17 cellular contexts compared by ENCODE assay signal in genomic region chr18:13176847-13177246, GRCh38. TPM values are rescaled to one million over a fixed set of nuclear protein-coding genes. Genes with fewer than 3 reads are reported as not detected.
DNase-seq lines count a peak whose midpoint lies in the region; ATAC-seq and TF ChIP-seq lines count a peak whose summit lies in the region.
"Had no signal": no experiment of that assay in that cellular context is flagged by ENCODE, and none has a peak within 500 bp of the region (broad histone marks: within the 10 kb centered on the region; RNA-seq: fewer than 3 reads in every experiment).

No MANE protein-coding gene starts in this region.

- H3K4me1 ChIP-seq in Peyer's patch: peaks cover 0 to 14% (median 0%) of the 10 kb centered on the region in 4 donors
- no peaks in the 10 kb centered on the region for H3K4me1 ChIP-seq in rectal smooth muscle tissue (ENCODE audit: control insufficient read depth, insufficient read depth, low read length)
- H3K4me1 ChIP-seq in upper lobe of left lung: no peaks in the 10 kb centered on the region
- no peaks in the 10 kb centered on the region for H3K4me1 ChIP-seq in vagina
- H3K4me1 ChIP-seq: spleen had no signal

- H3K27me3 Mint-ChIP-seq in activated T-cell treated with anti-CD3 and anti-CD28 coated beads, Interleukin-2, amount 50 U/mL, for 4 hours (ENCODE audit: low read depth): no peaks in the 10 kb centered on the region

- intact Hi-C loops in left colon (cut with DNase I, micrococcal nuclease) (no loop called here), vagina (cut with DNase I) (no loop called here)

- no peaks in the 10 kb centered on the region for H3K36me3 Mint-ChIP-seq in activated T-cell treated with anti-CD3 and anti-CD28 coated beads, Interleukin-2, amount 50 U/mL, for 4 hours (ENCODE audit: insufficient read depth)
- H3K36me3 Mint-ChIP-seq: CD14-positive monocyte had no signal

- H3K27me3 ChIP-seq in Peyer's patch: no peaks in the 10 kb centered on the region
- no peaks in the 10 kb centered on the region for H3K27me3 ChIP-seq in rectal smooth muscle tissue (ENCODE audit: control insufficient read depth, insufficient read depth, low read length)
- no peaks in the 10 kb centered on the region for H3K27me3 ChIP-seq in upper lobe of left lung
- no peaks in the 10 kb centered on the region for H3K27me3 ChIP-seq in vagina
- H3K27me3 ChIP-seq: MG63 had no signal

- WGBS in upper lobe of left lung, 2 donors: 80 to 88% methylated on average over 13 of the region's 13 CpGs

- H3K4me3 Mint-ChIP-seq in activated T-cell treated with anti-CD3 and anti-CD28 coated beads, Interleukin-2, amount 50 U/mL, for 4 hours: peak overlapping the region; percentile 65
- H3K4me3 Mint-ChIP-seq: CD14-positive monocyte, neural crest cell had no signal

- ATAC-seq in activated T-cell treated with anti-CD3 and anti-CD28 coated beads, Interleukin-2, amount 50 U/mL, for 4 hours: no peak
- ATAC-seq in left colon: peak; percentile 68
- ATAC-seq in upper lobe of left lung (ENCODE audit: low FRiP score in 2 of 2): no peak
- no peak for ATAC-seq in HG03108 (IDR thresholded peaks at IDR 0.05; ENCODE audit: unreplicated experiment)
- ATAC-seq: HCT116 had no signal

- H3K9me3 ChIP-seq in Peyer's patch (no peaks in the 10 kb centered on the region), upper lobe of left lung (no peaks in the 10 kb centered on the region), vagina (no peaks in the 10 kb centered on the region)
- H3K9me3 ChIP-seq: MG63, spleen had no signal

- no peak for TF ChIP-seq CTCF in Peyer's patch (IDR thresholded peaks at IDR 0.05)
- no peak for TF ChIP-seq CTCF in upper lobe of left lung (IDR thresholded peaks at IDR 0.05)
- TF ChIP-seq CTCF in vagina (IDR thresholded peaks at IDR 0.05): no peak

- peak in 1 of 2 donors; percentile 59 for TF ChIP-seq POLR2A in Peyer's patch (IDR thresholded peaks at IDR 0.05)
- no peak for TF ChIP-seq POLR2A in upper lobe of left lung (IDR thresholded peaks at IDR 0.05)
- TF ChIP-seq POLR2A in vagina (IDR thresholded peaks at IDR 0.05): no peak

- no peak for DNase-seq in activated T-cell treated with anti-CD3 and anti-CD28 coated beads, Interleukin-2, amount 50 U/mL, for 4 hours
- DNase-seq in activated T-cell treated with anti-CD3 and anti-CD28 coated beads, Interleukin-2, amount 50 U/mL, for 48 hours: no peak
- DNase-seq in Peyer's patch: no peak
- DNase-seq in left colon: peak; percentile 34 to 40
- no peak for DNase-seq in upper lobe of left lung
- DNase-seq in vagina (ENCODE audit: extremely low spot score in 2 of 2): no peak
- DNase-seq: activated CD4-positive, CD25-positive, alpha-beta regulatory T cell; activated naive CD4-positive, alpha-beta T cell; DMS79 treated with DMSO at 0.1 percent for 48 hours; MG63; NCI-H1436 treated with DMSO at 0.1 percent for 48 hours; spleen had no signal

- H3K4me3 ChIP-seq in Peyer's patch (peak overlapping the region in 2 of 4 donors; percentile 36 to 41), rectal smooth muscle tissue (ENCODE audit: low read length) (peak overlapping the region; percentile 54), upper lobe of left lung (no peak overlapping the region), vagina (no peak overlapping the region)
- H3K4me3 ChIP-seq: MG63 had no signal

- H3K27ac ChIP-seq in Peyer's patch (peak overlapping the region in 3 of 4 donors; percentile 55 to 83 (median 67)), rectal smooth muscle tissue (ENCODE audit: low read depth, low read length) (no peak overlapping the region), upper lobe of left lung (no peak overlapping the region), vagina (no peak overlapping the region)
- H3K27ac ChIP-seq: spleen had no signal

- H3K9ac ChIP-seq in rectal smooth muscle tissue (ENCODE audit: low read length): no peak overlapping the region

- H3K36me3 ChIP-seq in Peyer's patch (no peaks in the 10 kb centered on the region), rectal smooth muscle tissue (ENCODE audit: control insufficient read depth, insufficient read depth, low read length) (no peaks in the 10 kb centered on the region), upper lobe of left lung (no peaks in the 10 kb centered on the region), vagina (no peaks in the 10 kb centered on the region)
- H3K36me3 ChIP-seq: MG63, spleen had no signal

- no peak for TF ChIP-seq EP300 in upper lobe of left lung (IDR thresholded peaks at IDR 0.05)

- H3K9me3 Mint-ChIP-seq in activated T-cell treated with anti-CD3 and anti-CD28 coated beads, Interleukin-2, amount 50 U/mL, for 4 hours: no peaks in the 10 kb centered on the region
- H3K9me3 Mint-ChIP-seq: CD14-positive monocyte, neural crest cell had no signal

- peaks cover 19% of the 10 kb centered on the region for H3K4me1 Mint-ChIP-seq in activated T-cell treated with anti-CD3 and anti-CD28 coated beads, Interleukin-2, amount 50 U/mL, for 4 hours (ENCODE audit: low read depth)
- H3K4me1 Mint-ChIP-seq: CD14-positive monocyte had no signal

RNA-seq across cellular contexts. Expression of gene LDLRAD4, which starts 41.7 kb away (rescaled TPM):
- total RNA-seq in activated T-cell treated with anti-CD3 and anti-CD28 coated beads, Interleukin-2, amount 50 U/mL, for 4 hours: 10 to 100 TPM; 17.5 to 20.4 (median 18.3) TPM
- total RNA-seq in Peyer's patch (100 to 1,000 TPM in 1 of 4 donors, 10 to 100 TPM in 3; 24.8 to 128 (median 50.0) TPM), left colon (10 to 100 TPM; 33.6 to 49.0 TPM), upper lobe of left lung (10 to 100 TPM; 19.5 to 26.6 (median 24.4) TPM), vagina (24.3 TPM)

Comparison
In these comparisons a context has a peak if more than half of its experiments do, and no peak if none do; other contexts are left out.
1. DNase-seq: peak in left colon (2 of 2); none in activated T-cell treated with anti-CD3 and anti-CD28 coated beads, Interleukin-2, amount 50 U/mL, for 4 hours (single experiment), activated T-cell treated with anti-CD3 and anti-CD28 coated beads, Interleukin-2, amount 50 U/mL, for 48 hours (0 of 2), Peyer's patch (0 of 3), upper lobe of left lung (0 of 2) and vagina (0 of 2).
2. H3K27ac ChIP-seq: peak in Peyer's patch (3 of 4); none in rectal smooth muscle tissue (single experiment), upper lobe of left lung (0 of 4) and vagina (single experiment).